Comparison of ENCODE assay signal across 17 cellular contexts in genomic region chr6:35056952-35057351, GRCh38.
DNase-seq lines count a peak whose midpoint lies in the region; ATAC-seq and TF ChIP-seq lines count a peak whose summit lies in the region.
"Had no signal": no experiment of that assay in that cellular context is flagged by ENCODE, and none has a peak within 500 bp of the region (broad histone marks: within the 10 kb centered on the region; RNA-seq: fewer than 3 reads in every experiment).

No MANE protein-coding gene starts in this region.

- intact Hi-C loops in esophagus squamous epithelium (cut with DNase I) = no loop called here

- no peak overlapping the region for H3K27ac ChIP-seq in SK-N-SH (ENCODE audit: low read depth in 2 of 2, low read length in 1 of 2)
- H3K27ac ChIP-seq in esophagus squamous epithelium = peak overlapping the region in 3 of 4 donors; percentile 46 to 61 (median 47)
- peak overlapping the region; percentile 12 for H3K27ac ChIP-seq in muscle layer of duodenum (ENCODE audit: low read length)
- peak overlapping the region; percentile 53 for H3K27ac ChIP-seq in stomach smooth muscle (ENCODE audit: low read length)
- no peak overlapping the region for H3K27ac ChIP-seq in mesendoderm (ENCODE audit: low read depth, low read length)
- H3K27ac ChIP-seq: BLaER1 treated with 17β-estradiol and CSF1 and Interleukin-3, amounts not matched to agents 10 nM and 100 nM; GM23248 had no signal

- H3K79me2 ChIP-seq in SK-N-SH (ENCODE audit: insufficient read depth) (no peaks in the 10 kb centered on the region), mesendoderm (ENCODE audit: control insufficient read depth, insufficient read depth, low read length) (no peaks in the 10 kb centered on the region)

- POLR2A ChIA-PET in SK-N-SH (lab: Yijun Ruan, JAX) = no interaction called here

- H3K9me3 ChIP-seq in SK-N-SH (no peaks in the 10 kb centered on the region), esophagus squamous epithelium (no peaks in the 10 kb centered on the region), muscle layer of duodenum (ENCODE audit: control insufficient read depth in 1 of 2, low read length in 2 of 2) (no peaks in the 10 kb centered on the region), stomach smooth muscle (ENCODE audit: control insufficient read depth in 2 of 2, low read length in 2 of 2) (no peaks in the 10 kb centered on the region)
- H3K9me3 ChIP-seq: BLaER1 treated with 17β-estradiol and CSF1 and Interleukin-3, amounts not matched to agents 10 nM and 100 nM; Caco-2 had no signal

- TF ChIP-seq EP300 in SK-N-SH (IDR thresholded peaks at IDR 0.05; ENCODE audit: borderline replicate concordance in 1 of 2, low read depth in 1 of 2, low read length in 1 of 2) = no peak

- H3K4ac ChIP-seq in mesendoderm (ENCODE audit: low read depth, low read length) = no peak overlapping the region

- no peaks in the 10 kb centered on the region for H3F3A ChIP-seq in SK-N-SH (replicated peaks; ENCODE audit: insufficient read depth)

- TF ChIP-seq POLR2A in esophagus squamous epithelium (IDR thresholded peaks at IDR 0.05) = no peak

- no peak overlapping the region for H2AK5ac ChIP-seq in mesendoderm (ENCODE audit: low read length)

- H3K9ac ChIP-seq in SK-N-SH = no peak overlapping the region
- no peak overlapping the region for H3K9ac ChIP-seq in stomach smooth muscle (ENCODE audit: low read length in 2 of 2)
- H3K9ac ChIP-seq in mesendoderm (ENCODE audit: low read length) = no peak overlapping the region
- H3K9ac ChIP-seq: GM23248 had no signal

- H3K79me1 ChIP-seq in mesendoderm (ENCODE audit: low read length) = no peaks in the 10 kb centered on the region

- no peak for TF ChIP-seq RAD21 in SK-N-SH (IDR thresholded peaks at IDR 0.05; ENCODE audit: low read length)

- H3K18ac ChIP-seq in mesendoderm (ENCODE audit: low read length) = no peak overlapping the region

- no peak overlapping the region for H2BK15ac ChIP-seq in mesendoderm (replicated peaks; ENCODE audit: low read depth)

- CTCF ChIA-PET in SK-N-SH (lab: Yijun Ruan, JAX) = interaction anchor here (1.4 kb wide), 1 partner anchor 11 kb away, joined by 4 read pairs; no protein-coding TSS in a partner anchor

- 100% methylated on average over 7 of the region's 8 CpGs for WGBS in SK-N-SH (ENCODE audit: low lambda C conversion rate)
- 79 to 83% methylated on average over 4 of the region's 8 CpGs for WGBS in esophagus squamous epithelium, 2 donors
- WGBS in mesendoderm (ENCODE audit: extremely low coverage, insufficient coverage, low lambda C conversion rate) = no CpG with 5 or more reads among the region's 8 CpGs

- H2BK5ac ChIP-seq in mesendoderm (ENCODE audit: low read length) = no peak overlapping the region

- no peaks in the 10 kb centered on the region for H3K27me3 ChIP-seq in SK-N-SH (ENCODE audit: insufficient read depth)
- no peaks in the 10 kb centered on the region for H3K27me3 ChIP-seq in esophagus squamous epithelium
- no peaks in the 10 kb centered on the region for H3K27me3 ChIP-seq in muscle layer of duodenum (ENCODE audit: low read depth, low read length)
- H3K27me3 ChIP-seq in stomach smooth muscle (ENCODE audit: control insufficient read depth in 1 of 2, insufficient read depth in 2 of 2, low read length in 2 of 2) = no peaks in the 10 kb centered on the region
- no peaks in the 10 kb centered on the region for H3K27me3 ChIP-seq in mesendoderm (ENCODE audit: insufficient read depth, low read length, poor library complexity)
- H3K27me3 ChIP-seq: BLaER1 treated with 17β-estradiol and CSF1 and Interleukin-3, amounts not matched to agents 10 nM and 100 nM had no signal

- TF ChIP-seq CTCF in SK-N-SH (IDR thresholded peaks at IDR 0.05) = no peak
- no peak for TF ChIP-seq CTCF in esophagus squamous epithelium (IDR thresholded peaks at IDR 0.05)

- H4K20me1 ChIP-seq in SK-N-SH (ENCODE audit: insufficient read depth) = no peaks in the 10 kb centered on the region

- ATAC-seq in SK-N-SH treated with all-trans-retinoic acid at 6 μM for 48 hours = no peak
- ATAC-seq in GM18909 (IDR thresholded peaks at IDR 0.05; ENCODE audit: poor library complexity, unreplicated experiment) = no peak
- ATAC-seq: GM12878, PC-3 had no signal

- peak; percentile 3 for DNase-seq in SK-N-SH
- DNase-seq in esophagus squamous epithelium (lab: John Stamatoyannopoulos, UW) = no peak
- DNase-seq in NCI-H2029 treated with DMSO at 0.1 percent for 48 hours (lab: John Stamatoyannopoulos, UW) = no peak
- no peak for DNase-seq in mesendoderm
- DNase-seq: 8988T, Caco-2, GM23248, NCI-H1048, NCI-H446, NCI-H748 treated with DMSO at 0.1 percent for 48 hours, PC-3 had no signal

- H2BK120ac ChIP-seq in mesendoderm (ENCODE audit: low read depth, low read length) = no peak overlapping the region

- H3K23ac ChIP-seq in mesendoderm (ENCODE audit: low read length) = no peak overlapping the region

- H4K8ac ChIP-seq in mesendoderm (ENCODE audit: low read depth, low read length) = no peak overlapping the region

- H3K36me3 ChIP-seq in SK-N-SH (replicated peaks in 1 of 2; ENCODE audit: control insufficient read depth in 1 of 2, insufficient read depth in 2 of 2, low read length in 1 of 2) (peaks cover 0 to 17% of the 10 kb centered on the region in 2 experiments), esophagus squamous epithelium (peaks cover 17 to 94% (median 21%) of the 10 kb centered on the region in 3 donors), muscle layer of duodenum (ENCODE audit: control insufficient read depth in 1 of 2, insufficient read depth in 2 of 2, low read length in 2 of 2) (peaks cover 44 to 55% of the 10 kb centered on the region in 2 donors), stomach smooth muscle (ENCODE audit: control insufficient read depth in 2 of 2, insufficient read depth in 2 of 2, low read length in 2 of 2) (peaks cover 35 to 46% of the 10 kb centered on the region in 2 donors), mesendoderm (ENCODE audit: control insufficient read depth, insufficient read depth, low read length) (peaks cover 3% of the 10 kb centered on the region)

- H3K56ac ChIP-seq in mesendoderm (ENCODE audit: low read length) = no peak overlapping the region

- H2AFZ ChIP-seq in SK-N-SH (ENCODE audit: low read depth) = no peak overlapping the region
- H2AFZ ChIP-seq: GM23248 had no signal

- H3K4me3 ChIP-seq in SK-N-SH (ENCODE audit: low read depth in 2 of 2, low read length in 1 of 2) = no peak overlapping the region
- no peak overlapping the region for H3K4me3 ChIP-seq in esophagus squamous epithelium
- no peak overlapping the region for H3K4me3 ChIP-seq in muscle layer of duodenum (ENCODE audit: low read depth in 1 of 2, low read length in 2 of 2)
- no peak overlapping the region for H3K4me3 ChIP-seq in stomach smooth muscle (ENCODE audit: low read length in 2 of 2)
- H3K4me3 ChIP-seq in mesendoderm (ENCODE audit: low read length) = no peak overlapping the region
- H3K4me3 ChIP-seq: BLaER1 treated with 17β-estradiol and CSF1 and Interleukin-3, amounts not matched to agents 10 nM and 100 nM; GM12878; GM23248 had no signal

- H3K9me2 ChIP-seq in SK-N-SH = no peaks in the 10 kb centered on the region

- no peak overlapping the region for H3K4me2 ChIP-seq in SK-N-SH
- no peak overlapping the region for H3K4me2 ChIP-seq in mesendoderm (ENCODE audit: low read length)

- H4K5ac ChIP-seq in mesendoderm (ENCODE audit: low read length) = no peak overlapping the region

- no peaks in the 10 kb centered on the region; a peak in 1 of 4 replicates for H3K4me1 ChIP-seq in SK-N-SH (ENCODE audit: control insufficient read depth in 1 of 2, insufficient read depth in 2 of 2, low read depth in 1 of 2, low read length in 1 of 2)
- peaks cover 0 to 42% (median 18%) of the 10 kb centered on the region in 3 donors for H3K4me1 ChIP-seq in esophagus squamous epithelium
- peaks cover 4 to 60% of the 10 kb centered on the region in 2 donors for H3K4me1 ChIP-seq in muscle layer of duodenum (ENCODE audit: control insufficient read depth in 1 of 2, insufficient read depth in 2 of 2, low read length in 2 of 2)
- peaks cover 72% of the 10 kb centered on the region for H3K4me1 ChIP-seq in stomach smooth muscle (ENCODE audit: control insufficient read depth, insufficient read depth, low read length)
- no peaks in the 10 kb centered on the region for H3K4me1 ChIP-seq in mesendoderm (ENCODE audit: control insufficient read depth, low read depth, low read length)
- H3K4me1 ChIP-seq: Caco-2 had no signal

TF ChIP-seq in SK-N-SH, 30 proteins besides CTCF, POLR2A, EP300 and RAD21:
- TF ChIP-seq NFIC (IDR thresholded peaks at IDR 0.05; ENCODE audit: borderline replicate concordance) (no peak), EZH2phosphoT487 (IDR thresholded peaks at IDR 0.05; ENCODE audit: borderline replicate concordance, low read depth) (no peak), FOSL2 (IDR thresholded peaks at IDR 0.05; ENCODE audit: borderline replicate concordance, low read depth) (no peak), FOXJ3 (CRISPR knock-in tag; IDR thresholded peaks at IDR 0.05) (no peak), YY1 (IDR thresholded peaks at IDR 0.05; ENCODE audit: low read depth) (no peak), RXRA (IDR thresholded peaks at IDR 0.05; ENCODE audit: borderline replicate concordance, low read depth) (no peak)

TF ChIP-seq in SK-N-SH treated with all-trans-retinoic acid at 6 μM for 48 hours, 23 proteins besides CTCF, POLR2A, EP300 and RAD21:
- TF ChIP-seq RARB (CRISPR knock-in tag; IDR thresholded peaks at IDR 0.05) = no peak
- TF ChIP-seq ZNF70 (CRISPR knock-in tag; IDR thresholded peaks at IDR 0.05) = no peak
- TF ChIP-seq, protein P1, sequence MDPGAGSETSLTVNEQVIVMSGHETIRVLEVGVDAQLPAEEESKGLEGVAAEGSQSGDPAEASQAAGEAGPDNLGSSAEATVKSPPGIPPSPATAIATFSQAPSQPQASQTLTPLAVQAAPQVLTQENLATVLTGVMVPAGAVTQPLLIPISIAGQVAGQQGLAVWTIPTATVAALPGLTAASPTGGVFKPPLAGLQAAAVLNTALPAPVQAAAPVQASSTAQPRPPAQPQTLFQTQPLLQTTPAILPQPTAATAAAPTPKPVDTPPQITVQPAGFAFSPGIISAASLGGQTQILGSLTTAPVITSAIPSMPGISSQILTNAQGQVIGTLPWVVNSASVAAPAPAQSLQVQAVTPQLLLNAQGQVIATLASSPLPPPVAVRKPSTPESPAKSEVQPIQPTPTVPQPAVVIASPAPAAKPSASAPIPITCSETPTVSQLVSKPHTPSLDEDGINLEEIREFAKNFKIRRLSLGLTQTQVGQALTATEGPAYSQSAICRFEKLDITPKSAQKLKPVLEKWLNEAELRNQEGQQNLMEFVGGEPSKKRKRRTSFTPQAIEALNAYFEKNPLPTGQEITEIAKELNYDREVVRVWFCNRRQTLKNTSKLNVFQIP (CRISPR knock-in tag; IDR thresholded peaks at IDR 0.05; ENCODE audit: borderline replicate concordance, low read depth) = no peak
- TF ChIP-seq ZC3H10 (CRISPR knock-in tag; IDR thresholded peaks at IDR 0.05) = no peak
- no peak for TF ChIP-seq SNAI2 (CRISPR knock-in tag; IDR thresholded peaks at IDR 0.05)
- no peak for TF ChIP-seq OSR1 (CRISPR knock-in tag; IDR thresholded peaks at IDR 0.05)
- no peak for TF ChIP-seq TCF4 (CRISPR knock-in tag; IDR thresholded peaks at IDR 0.05; ENCODE audit: borderline replicate concordance)

Comparison
In these comparisons a context has a peak if more than half of its experiments do, and no peak if none do; other contexts are left out.
1. H3K27ac ChIP-seq: peak in esophagus squamous epithelium (3 of 4), muscle layer of duodenum (single experiment) and stomach smooth muscle (single experiment); none in SK-N-SH (0 of 2) and mesendoderm (single experiment).